ENCODE assay signal across 2 cellular contexts in the genomic region with DNA sequence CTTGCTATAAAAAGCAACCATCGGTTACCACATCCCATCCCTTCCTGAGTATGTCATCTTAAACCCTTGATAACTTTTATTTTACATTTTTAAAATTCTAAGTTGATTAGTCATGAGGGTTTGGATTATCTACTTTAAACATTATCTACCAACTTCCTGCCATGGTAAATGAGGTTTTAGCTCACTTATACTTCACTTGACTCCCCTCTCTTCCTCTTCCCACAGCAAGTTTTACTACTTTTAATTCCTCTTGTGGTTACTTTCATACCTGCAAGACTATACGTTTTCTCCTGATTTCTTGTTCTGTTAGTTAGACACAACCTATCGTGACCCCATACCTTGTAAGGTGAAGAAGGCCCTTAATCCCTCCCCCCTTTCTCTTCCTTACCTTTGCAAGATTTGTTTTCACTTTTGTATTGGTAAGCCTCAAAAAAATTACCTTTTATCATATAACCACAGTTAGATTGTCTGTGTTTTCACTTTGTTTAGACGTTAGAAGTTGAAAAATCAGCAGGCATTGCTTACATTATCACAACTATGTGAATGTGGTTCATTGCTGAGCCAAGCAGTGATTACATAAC.
TF ChIP-seq lines count a peak whose summit lies in the region.

No MANE protein-coding gene starts in this region.

TF ChIP-seq in SK-N-SH treated with all-trans-retinoic acid at 6 μM for 48 hours, 23 proteins besides CTCF, POLR2A, EP300 and RAD21 (continued from another document):
- TF ChIP-seq ISL1 (CRISPR knock-in tag; IDR thresholded peaks at IDR 0.05) (no peak), PPARA (CRISPR knock-in tag; IDR thresholded peaks at IDR 0.05; ENCODE audit: borderline replicate concordance) (no peak), TOX (CRISPR knock-in tag; IDR thresholded peaks at IDR 0.05; ENCODE audit: borderline replicate concordance) (no peak), ZNF70 (CRISPR knock-in tag; IDR thresholded peaks at IDR 0.05) (no peak), ZFP30 (CRISPR knock-in tag; IDR thresholded peaks at IDR 0.05) (no peak), ESRRG (CRISPR knock-in tag; IDR thresholded peaks at IDR 0.05) (no peak), GLIS3 (CRISPR knock-in tag; IDR thresholded peaks at IDR 0.05) (no peak), BACH2 (CRISPR knock-in tag; IDR thresholded peaks at IDR 0.05; ENCODE audit: borderline replicate concordance) (no peak), ZNF8 (CRISPR knock-in tag; IDR thresholded peaks at IDR 0.05) (no peak), ZNF565 (CRISPR knock-in tag; conservative IDR thresholded peaks at IDR 0.05; ENCODE audit: low read depth) (no peak)
- TF ChIP-seq, protein P1, sequence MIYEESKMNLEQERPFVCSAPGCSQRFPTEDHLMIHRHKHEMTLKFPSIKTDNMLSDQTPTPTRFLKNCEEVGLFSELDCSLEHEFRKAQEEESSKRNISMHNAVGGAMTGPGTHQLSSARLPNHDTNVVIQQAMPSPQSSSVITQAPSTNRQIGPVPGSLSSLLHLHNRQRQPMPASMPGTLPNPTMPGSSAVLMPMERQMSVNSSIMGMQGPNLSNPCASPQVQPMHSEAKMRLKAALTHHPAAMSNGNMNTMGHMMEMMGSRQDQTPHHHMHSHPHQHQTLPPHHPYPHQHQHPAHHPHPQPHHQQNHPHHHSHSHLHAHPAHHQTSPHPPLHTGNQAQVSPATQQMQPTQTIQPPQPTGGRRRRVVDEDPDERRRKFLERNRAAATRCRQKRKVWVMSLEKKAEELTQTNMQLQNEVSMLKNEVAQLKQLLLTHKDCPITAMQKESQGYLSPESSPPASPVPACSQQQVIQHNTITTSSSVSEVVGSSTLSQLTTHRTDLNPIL (CRISPR knock-in tag; IDR thresholded peaks at IDR 0.05; ENCODE audit: low read depth) = no peak
- TF ChIP-seq, protein P2, sequence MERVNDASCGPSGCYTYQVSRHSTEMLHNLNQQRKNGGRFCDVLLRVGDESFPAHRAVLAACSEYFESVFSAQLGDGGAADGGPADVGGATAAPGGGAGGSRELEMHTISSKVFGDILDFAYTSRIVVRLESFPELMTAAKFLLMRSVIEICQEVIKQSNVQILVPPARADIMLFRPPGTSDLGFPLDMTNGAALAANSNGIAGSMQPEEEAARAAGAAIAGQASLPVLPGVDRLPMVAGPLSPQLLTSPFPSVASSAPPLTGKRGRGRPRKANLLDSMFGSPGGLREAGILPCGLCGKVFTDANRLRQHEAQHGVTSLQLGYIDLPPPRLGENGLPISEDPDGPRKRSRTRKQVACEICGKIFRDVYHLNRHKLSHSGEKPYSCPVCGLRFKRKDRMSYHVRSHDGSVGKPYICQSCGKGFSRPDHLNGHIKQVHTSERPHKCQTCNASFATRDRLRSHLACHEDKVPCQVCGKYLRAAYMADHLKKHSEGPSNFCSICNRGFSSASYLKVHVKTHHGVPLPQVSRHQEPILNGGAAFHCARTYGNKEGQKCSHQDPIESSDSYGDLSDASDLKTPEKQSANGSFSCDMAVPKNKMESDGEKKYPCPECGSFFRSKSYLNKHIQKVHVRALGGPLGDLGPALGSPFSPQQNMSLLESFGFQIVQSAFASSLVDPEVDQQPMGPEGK (CRISPR knock-in tag; IDR thresholded peaks at IDR 0.05; ENCODE audit: borderline replicate concordance) = no peak

TF ChIP-seq in SK-N-SH, 30 proteins besides CTCF, POLR2A, EP300 and RAD21:
- TF ChIP-seq MXI1 (IDR thresholded peaks at IDR 0.05; ENCODE audit: low read depth, low read length) = no peak
- TF ChIP-seq, protein P3, sequence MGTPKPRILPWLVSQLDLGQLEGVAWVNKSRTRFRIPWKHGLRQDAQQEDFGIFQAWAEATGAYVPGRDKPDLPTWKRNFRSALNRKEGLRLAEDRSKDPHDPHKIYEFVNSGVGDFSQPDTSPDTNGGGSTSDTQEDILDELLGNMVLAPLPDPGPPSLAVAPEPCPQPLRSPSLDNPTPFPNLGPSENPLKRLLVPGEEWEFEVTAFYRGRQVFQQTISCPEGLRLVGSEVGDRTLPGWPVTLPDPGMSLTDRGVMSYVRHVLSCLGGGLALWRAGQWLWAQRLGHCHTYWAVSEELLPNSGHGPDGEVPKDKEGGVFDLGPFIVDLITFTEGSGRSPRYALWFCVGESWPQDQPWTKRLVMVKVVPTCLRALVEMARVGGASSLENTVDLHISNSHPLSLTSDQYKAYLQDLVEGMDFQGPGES (IDR thresholded peaks at IDR 0.05; ENCODE audit: low read depth, low read length) = no peak
- TF ChIP-seq SIN3A (IDR thresholded peaks at IDR 0.05; ENCODE audit: borderline replicate concordance, low read depth, low read length) = no peak
- no peak for TF ChIP-seq NRF1 (IDR thresholded peaks at IDR 0.05; ENCODE audit: low read depth, low read length)
- no peak for TF ChIP-seq MEF2A (IDR thresholded peaks at IDR 0.05; ENCODE audit: borderline replicate concordance, low read depth)
- TF ChIP-seq, protein P4, sequence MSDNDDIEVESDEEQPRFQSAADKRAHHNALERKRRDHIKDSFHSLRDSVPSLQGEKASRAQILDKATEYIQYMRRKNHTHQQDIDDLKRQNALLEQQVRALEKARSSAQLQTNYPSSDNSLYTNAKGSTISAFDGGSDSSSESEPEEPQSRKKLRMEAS (IDR thresholded peaks at IDR 0.05; ENCODE audit: low read depth) = no peak
- TF ChIP-seq, protein P5, sequence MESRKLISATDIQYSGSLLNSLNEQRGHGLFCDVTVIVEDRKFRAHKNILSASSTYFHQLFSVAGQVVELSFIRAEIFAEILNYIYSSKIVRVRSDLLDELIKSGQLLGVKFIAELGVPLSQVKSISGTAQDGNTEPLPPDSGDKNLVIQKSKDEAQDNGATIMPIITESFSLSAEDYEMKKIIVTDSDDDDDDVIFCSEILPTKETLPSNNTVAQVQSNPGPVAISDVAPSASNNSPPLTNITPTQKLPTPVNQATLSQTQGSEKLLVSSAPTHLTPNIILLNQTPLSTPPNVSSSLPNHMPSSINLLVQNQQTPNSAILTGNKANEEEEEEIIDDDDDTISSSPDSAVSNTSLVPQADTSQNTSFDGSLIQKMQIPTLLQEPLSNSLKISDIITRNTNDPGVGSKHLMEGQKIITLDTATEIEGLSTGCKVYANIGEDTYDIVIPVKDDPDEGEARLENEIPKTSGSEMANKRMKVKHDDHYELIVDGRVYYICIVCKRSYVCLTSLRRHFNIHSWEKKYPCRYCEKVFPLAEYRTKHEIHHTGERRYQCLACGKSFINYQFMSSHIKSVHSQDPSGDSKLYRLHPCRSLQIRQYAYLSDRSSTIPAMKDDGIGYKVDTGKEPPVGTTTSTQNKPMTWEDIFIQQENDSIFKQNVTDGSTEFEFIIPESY (IDR thresholded peaks at IDR 0.05; ENCODE audit: borderline replicate concordance, low read depth) = no peak
- TF ChIP-seq YY1 (IDR thresholded peaks at IDR 0.05; ENCODE audit: low read depth) = no peak
- no peak for TF ChIP-seq EZH2phosphoT487 (IDR thresholded peaks at IDR 0.05; ENCODE audit: borderline replicate concordance, low read depth)
- TF ChIP-seq POLR2AphosphoS5 (IDR thresholded peaks at IDR 0.05; ENCODE audit: low read depth, low read length) = no peak
- no peak for TF ChIP-seq JUND (IDR thresholded peaks at IDR 0.05)
- no peak for TF ChIP-seq GATA2 (CRISPR knock-in tag; IDR thresholded peaks at IDR 0.05)
- no peak for TF ChIP-seq TAF1 (IDR thresholded peaks at IDR 0.05; ENCODE audit: borderline replicate concordance, low read depth, low read length)
- TF ChIP-seq RFX5 (IDR thresholded peaks at IDR 0.05; ENCODE audit: low read length) = no peak
- TF ChIP-seq TCF12 (IDR thresholded peaks at IDR 0.05) = no peak
- no peak for TF ChIP-seq FOXM1 (IDR thresholded peaks at IDR 0.05; ENCODE audit: low read depth)
- TF ChIP-seq CHD2 (IDR thresholded peaks at IDR 0.05; ENCODE audit: low read length, partially characterized antibody) = no peak
- no peak for TF ChIP-seq TEAD4 (IDR thresholded peaks at IDR 0.05; ENCODE audit: borderline replicate concordance, insufficient read depth)
